ENCODE assay signal across 13 cellular contexts in genomic region chr5:169296456-169297220, GRCh38. TPM values are rescaled to one million over a fixed set of nuclear protein-coding genes. Genes with fewer than 3 reads are reported as not detected.
A peak's percentile ranks its signal among the peaks of the same experiment; 100 is the strongest.
DNase-seq lines count a peak whose midpoint lies in the region; ATAC-seq and TF ChIP-seq lines count a peak whose summit lies in the region.
"Had no signal": no experiment of that assay in that cellular context is flagged by ENCODE, and none has a peak within 500 bp of the region (broad histone marks: within the 10 kb centered on the region; RNA-seq: fewer than 3 reads in every experiment).

No MANE protein-coding gene starts in this region.

- H3K27me3 ChIP-seq in esophagus muscularis mucosa (peaks cover 0 to 15% (median 0%) of the 10 kb centered on the region in 4 donors), rectal smooth muscle tissue (ENCODE audit: control insufficient read depth, insufficient read depth, low read length) (no peaks in the 10 kb centered on the region), GM23338 (ENCODE audit: insufficient read depth) (peaks cover 37% of the 10 kb centered on the region)

- no peak overlapping the region for H2AFZ ChIP-seq in GM23338

- H3K9me3 ChIP-seq in esophagus muscularis mucosa = no peaks in the 10 kb centered on the region

- peak; percentile 87 for DNase-seq in AG10803 (ENCODE audit: low read depth)
- peak; percentile 3 for DNase-seq in LHCN-M2 (ENCODE audit: low read depth)
- peak; percentile 92 for DNase-seq in esophagus muscularis mucosa (ENCODE audit: extremely low spot score)
- DNase-seq in activated CD8-positive, alpha-beta memory T cell treated with anti-CD3 and anti-CD28 coated beads, Interleukin-2, amount 10 ng/mL, durations not matched to agents 7 days and 5 days = no peak
- no peak for DNase-seq in iPS-NIHi11 (ENCODE audit: low spot score)
- no peak for DNase-seq in GM23338 (ENCODE audit: low spot score)
- DNase-seq: activated CD8-positive, alpha-beta T cell treated with anti-CD3 and anti-CD28 coated beads, Interleukin-2, amount 10 ng/mL, durations not matched to agents 7 days and 5 days; activated naive CD8-positive, alpha-beta T cell treated with anti-CD3 and anti-CD28 coated beads, Interleukin-2, amount 10 ng/mL, durations not matched to agents 7 days and 5 days; stimulated activated CD4-positive, alpha-beta T cell treated with anti-CD3 and anti-CD28 coated beads, Interleukin-2, amount 100 ng/mL, for 24 hours had no signal

- ATAC-seq in activated CD8-positive, alpha-beta memory T cell treated with anti-CD3 and anti-CD28 coated beads, Interleukin-2, amount 10 ng/mL, durations not matched to agents 7 days and 5 days = no peak
- no peak for ATAC-seq in GM23338
- ATAC-seq in GM18505 (IDR thresholded peaks at IDR 0.05; ENCODE audit: unreplicated experiment) = no peak
- ATAC-seq: activated CD8-positive, alpha-beta T cell treated with anti-CD3 and anti-CD28 coated beads, Interleukin-2, amount 10 ng/mL, durations not matched to agents 7 days and 5 days had no signal

- CTCF ChIA-PET in activated CD8-positive, alpha-beta memory T cell treated with anti-CD3 and anti-CD28 coated beads, Interleukin-2, amount 10 ng/mL, durations not matched to agents 7 days and 5 days (lab: Charles Lee) = no interaction called here

- H3K27ac Mint-ChIP-seq in activated CD8-positive, alpha-beta memory T cell treated with anti-CD3 and anti-CD28 coated beads, Interleukin-2, amount 10 ng/mL, durations not matched to agents 7 days and 5 days = no peak overlapping the region
- no peak overlapping the region for H3K27ac Mint-ChIP-seq in GM23338
- H3K27ac Mint-ChIP-seq: activated CD8-positive, alpha-beta T cell treated with anti-CD3 and anti-CD28 coated beads, Interleukin-2, amount 10 ng/mL, durations not matched to agents 7 days and 5 days; activated naive CD8-positive, alpha-beta T cell treated with anti-CD3 and anti-CD28 coated beads, Interleukin-2, amount 10 ng/mL, durations not matched to agents 7 days and 5 days; CD14-positive monocyte; stimulated activated naive CD8-positive, alpha-beta T cell treated with anti-CD3 and anti-CD28 coated beads, Interleukin-15, Interleukin-2, amounts not matched to agents 100 ng/mL and 50 ng/mL, for 24 hours had no signal

- H3K27ac ChIP-seq in esophagus muscularis mucosa (replicated peaks in 1 of 4) (peak overlapping the region; percentile 80 to 89 (median 86)), rectal smooth muscle tissue (ENCODE audit: low read depth, low read length) (peak overlapping the region; percentile 75), GM23338 (ENCODE audit: low read depth) (no peak overlapping the region)

- no peaks in the 10 kb centered on the region for H3K4me1 Mint-ChIP-seq in activated CD8-positive, alpha-beta memory T cell treated with anti-CD3 and anti-CD28 coated beads, Interleukin-2, amount 10 ng/mL, durations not matched to agents 7 days and 5 days
- H3K4me1 Mint-ChIP-seq in GM23338 = peaks cover 11% of the 10 kb centered on the region

- TF ChIP-seq CTCF in AG10803 (conservative IDR thresholded peaks at IDR 0.05; ENCODE audit: low read length) (no peak), esophagus muscularis mucosa (IDR thresholded peaks at IDR 0.05) (no peak), GM23338 (conservative IDR thresholded peaks at IDR 0.05; ENCODE audit: low read depth in 2 of 2) (no peak)

- H3K4me3 ChIP-seq in AG10803 (ENCODE audit: low read length) = peak overlapping the region; percentile 21
- no peak overlapping the region for H3K4me3 ChIP-seq in esophagus muscularis mucosa
- H3K4me3 ChIP-seq in rectal smooth muscle tissue (ENCODE audit: low read length) = no peak overlapping the region
- H3K4me3 ChIP-seq in GM23338 = no peak overlapping the region

- H3K36me3 ChIP-seq in esophagus muscularis mucosa (no peaks in the 10 kb centered on the region), rectal smooth muscle tissue (ENCODE audit: control insufficient read depth, insufficient read depth, low read length) (no peaks in the 10 kb centered on the region), GM23338 (ENCODE audit: insufficient read depth) (no peaks in the 10 kb centered on the region)

- no peak overlapping the region for H3K9ac ChIP-seq in rectal smooth muscle tissue (ENCODE audit: low read length)

- H3K4me3 Mint-ChIP-seq in activated CD8-positive, alpha-beta memory T cell treated with anti-CD3 and anti-CD28 coated beads, Interleukin-2, amount 10 ng/mL, durations not matched to agents 7 days and 5 days = no peak overlapping the region
- H3K4me3 Mint-ChIP-seq in GM23338 = no peak overlapping the region
- H3K4me3 Mint-ChIP-seq: activated CD8-positive, alpha-beta T cell treated with anti-CD3 and anti-CD28 coated beads, Interleukin-2, amount 10 ng/mL, durations not matched to agents 7 days and 5 days; activated naive CD8-positive, alpha-beta T cell treated with anti-CD3 and anti-CD28 coated beads, Interleukin-2, amount 10 ng/mL, durations not matched to agents 7 days and 5 days; CD14-positive monocyte; stimulated activated naive CD8-positive, alpha-beta T cell treated with anti-CD3 and anti-CD28 coated beads, Interleukin-15, Interleukin-2, amounts not matched to agents 100 ng/mL and 50 ng/mL, for 24 hours had no signal

- H3K4me2 ChIP-seq in GM23338 = no peak overlapping the region

- no peaks in the 10 kb centered on the region; the same call in 1 of the 2 replicates for H4K20me1 ChIP-seq in GM23338 (replicated peaks; ENCODE audit: insufficient read depth)

- peaks cover 33% of the 10 kb centered on the region for H3K27me3 Mint-ChIP-seq in activated CD8-positive, alpha-beta memory T cell treated with anti-CD3 and anti-CD28 coated beads, Interleukin-2, amount 10 ng/mL, durations not matched to agents 7 days and 5 days
- peaks cover 30% of the 10 kb centered on the region for H3K27me3 Mint-ChIP-seq in GM23338 (ENCODE audit: insufficient read depth, low read depth, poor library complexity)

- H3K9me3 Mint-ChIP-seq in activated CD8-positive, alpha-beta memory T cell treated with anti-CD3 and anti-CD28 coated beads, Interleukin-2, amount 10 ng/mL, durations not matched to agents 7 days and 5 days (ENCODE audit: low read depth) = no peaks in the 10 kb centered on the region
- no peaks in the 10 kb centered on the region; the same call in 2 of the 3 replicates for H3K9me3 Mint-ChIP-seq in GM23338
- H3K9me3 Mint-ChIP-seq: activated naive CD8-positive, alpha-beta T cell treated with anti-CD3 and anti-CD28 coated beads, Interleukin-2, amount 10 ng/mL, durations not matched to agents 7 days and 5 days; stimulated activated naive CD8-positive, alpha-beta T cell treated with anti-CD3 and anti-CD28 coated beads, Interleukin-15, Interleukin-2, amounts not matched to agents 100 ng/mL and 50 ng/mL, for 24 hours had no signal

- no peaks in the 10 kb centered on the region for H3F3A ChIP-seq in GM23338 (replicated peaks; ENCODE audit: low read depth)

- intact Hi-C loops in esophagus muscularis mucosa (cut with DNase I) = no loop called here

- no peaks in the 10 kb centered on the region for H3K36me3 Mint-ChIP-seq in activated CD8-positive, alpha-beta memory T cell treated with anti-CD3 and anti-CD28 coated beads, Interleukin-2, amount 10 ng/mL, durations not matched to agents 7 days and 5 days
- H3K36me3 Mint-ChIP-seq in GM23338 (ENCODE audit: low read depth) = no peaks in the 10 kb centered on the region
- H3K36me3 Mint-ChIP-seq: activated naive CD8-positive, alpha-beta T cell treated with anti-CD3 and anti-CD28 coated beads, Interleukin-2, amount 10 ng/mL, durations not matched to agents 7 days and 5 days; CD14-positive monocyte had no signal

- H3K9me2 ChIP-seq in GM23338 (ENCODE audit: insufficient read depth) = no peaks in the 10 kb centered on the region

- H3K4me1 ChIP-seq in esophagus muscularis mucosa = peaks cover 11 to 81% (median 63%) of the 10 kb centered on the region in 4 donors
- H3K4me1 ChIP-seq in rectal smooth muscle tissue (ENCODE audit: control insufficient read depth, insufficient read depth, low read length) = peaks cover 24% of the 10 kb centered on the region
- peaks cover 3% of the 10 kb centered on the region; the same call in 1 of the 2 replicates for H3K4me1 ChIP-seq in GM23338 (ENCODE audit: insufficient read depth)

- no peaks in the 10 kb centered on the region for H3K79me2 ChIP-seq in GM23338 (replicated peaks; ENCODE audit: insufficient read depth)

- 27% methylated on average over 13 of the region's 13 CpGs for whole genome bisulfite sequencing in esophagus muscularis mucosa

- no peak for TF ChIP-seq EP300 in esophagus muscularis mucosa (IDR thresholded peaks at IDR 0.05)

- TF ChIP-seq POLR2A in esophagus muscularis mucosa (IDR thresholded peaks at IDR 0.05; ENCODE audit: low read depth) = no peak
- TF ChIP-seq POLR2A in GM18505 (IDR thresholded peaks at IDR 0.05; ENCODE audit: borderline replicate concordance, extremely low read depth, insufficient read depth, insufficient read length) = no peak

TF ChIP-seq in GM23338, 12 proteins besides CTCF, POLR2A, EP300 and RAD21 (continues in another document):
- TF ChIP-seq ZNF331 (CRISPR knock-in tag; IDR thresholded peaks at IDR 0.05; ENCODE audit: low read depth) (no peak), EZH2 (IDR thresholded peaks at IDR 0.05; ENCODE audit: low read depth, unreplicated experiment) (no peak)

RNA-seq across cellular contexts. Expression of gene SLIT3, which starts 4.3 kb away (rescaled TPM):
- total RNA-seq in LHCN-M2 (2014; rRNA removed) (under 0.01 and 0.71 TPM in 2 replicates), esophagus muscularis mucosa (10 to 100 TPM; 41.1 to 86.6 (median 62.7) TPM)
- polyA plus RNA-seq in LHCN-M2 (2012) = 0.07 TPM
- total RNA-seq in activated CD8-positive, alpha-beta memory T cell treated with anti-CD3 and anti-CD28 coated beads, Interleukin-2, amount 10 ng/mL, durations not matched to agents 7 days and 5 days = under 1 TPM in 1 of 2 experiments, not detected in 1; 0.09 TPM
- 0.59 and 4.3 TPM in 2 replicates for total RNA-seq in GM23338 (2014; rRNA removed; shearing (Covaris generic))
- polyA plus RNA-seq in GM23338 (2016; fragmentation: Nextera tagmentation; extraction: Ambion mirVana) = 0.71 and 0.83 TPM in 2 replicates
- total RNA-seq: activated CD8-positive, alpha-beta T cell treated with anti-CD3 and anti-CD28 coated beads, Interleukin-2, amount 10 ng/mL, durations not matched to agents 7 days and 5 days; activated naive CD8-positive, alpha-beta T cell treated with anti-CD3 and anti-CD28 coated beads, Interleukin-2, amount 10 ng/mL, durations not matched to agents 7 days and 5 days had no signal
- polyA plus RNA-seq: CD14-positive monocyte had no signal

Comparison
In these comparisons a context has a peak if more than half of its experiments do, and no peak if none do; other contexts are left out.
1. DNase-seq: peak in AG10803 (single experiment), LHCN-M2 (single experiment) and esophagus muscularis mucosa (single experiment); none in activated CD8-positive, alpha-beta memory T cell treated with anti-CD3 and anti-CD28 coated beads, Interleukin-2, amount 10 ng/mL, durations not matched to agents 7 days and 5 days (single experiment), iPS-NIHi11 (single experiment) and GM23338 (single experiment).